Comparison of ENCODE assay signal across 9 cellular contexts in genomic region chr15:34618073-34618472, GRCh38.
"Had no signal": no experiment of that assay in that cellular context is flagged by ENCODE, and none has a peak within 500 bp of the region (broad histone marks: within the 10 kb centered on the region; RNA-seq: fewer than 3 reads in every experiment).

No MANE protein-coding gene starts in this region.

- H3K4me3 Mint-ChIP-seq: GM23338, H9, IgD-negative memory B cell had no signal

- H3K4me2 ChIP-seq: GM23338 had no signal

- H2AFZ ChIP-seq: GM23338 had no signal

- H3K9me3 Mint-ChIP-seq: GM23338, H9, IgD-negative memory B cell had no signal

- H3K4me1 Mint-ChIP-seq: GM23338, H9 had no signal

- H3K4me3 ChIP-seq: GM23338 had no signal

- DNase-seq: H9, HCEC 1CT, KG1 had no signal

- H3K27ac ChIP-seq: HL-60 had no signal

- FAIRE-seq: H1, H54, HepG2 had no signal

- H3K27ac Mint-ChIP-seq: GM23338, H9, IgD-negative memory B cell had no signal

- H3K36me3 Mint-ChIP-seq: IgD-negative memory B cell had no signal

- ATAC-seq: GM23338, HepG2 had no signal
